Comparison of ENCODE assay signal across 2 cellular contexts in the genomic region with DNA sequence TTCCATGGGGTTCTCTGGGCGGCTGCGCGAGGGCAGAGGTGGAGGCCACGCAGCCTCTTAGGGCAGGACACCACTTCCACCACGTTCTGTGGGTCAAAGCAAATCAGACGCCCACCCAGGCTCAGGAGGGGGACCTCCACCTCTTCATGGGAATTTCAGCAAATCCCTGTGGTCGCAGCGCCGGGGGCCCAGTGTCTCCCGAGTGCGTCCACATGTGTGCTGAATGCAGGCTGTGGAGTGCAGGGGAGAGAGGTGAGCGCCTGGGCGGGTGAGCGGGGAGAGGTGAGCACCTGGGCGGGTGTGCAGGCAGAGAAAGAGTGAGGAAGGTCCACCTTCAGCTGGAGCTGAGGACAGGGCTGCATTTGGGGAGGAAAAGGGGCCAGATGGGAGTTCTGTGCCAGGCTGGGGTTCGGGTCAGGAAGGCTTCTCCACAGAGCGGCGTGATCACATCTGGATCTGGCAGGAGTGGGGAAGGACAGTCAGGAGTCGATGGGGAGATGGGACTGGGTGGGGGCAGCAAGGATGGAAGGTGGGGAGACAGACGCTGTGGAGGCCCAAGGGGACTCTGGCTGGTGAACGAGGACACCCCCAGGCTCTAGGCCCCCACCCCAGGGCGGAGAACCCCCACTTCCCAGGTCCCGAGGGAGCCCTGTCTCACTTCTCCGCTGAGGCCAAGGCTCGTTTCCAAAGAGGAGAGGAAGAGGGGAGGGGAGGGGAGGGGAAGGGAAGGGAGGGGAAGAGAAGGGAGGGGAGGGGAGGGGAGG.
TF ChIP-seq lines count a peak whose summit lies in the region.

No MANE protein-coding gene starts in this region.

TF ChIP-seq in HepG2, 621 proteins besides CTCF, POLR2A, EP300 and RAD21:
- no peak for TF ChIP-seq ZNF891 (CRISPR knock-in tag; IDR thresholded peaks at IDR 0.05)
- TF ChIP-seq ZNF644 (CRISPR knock-in tag; IDR thresholded peaks at IDR 0.05; ENCODE audit: low read depth): no peak
- TF ChIP-seq RFXAP (CRISPR knock-in tag; IDR thresholded peaks at IDR 0.05; ENCODE audit: borderline replicate concordance): no peak
- TF ChIP-seq, protein P1, sequence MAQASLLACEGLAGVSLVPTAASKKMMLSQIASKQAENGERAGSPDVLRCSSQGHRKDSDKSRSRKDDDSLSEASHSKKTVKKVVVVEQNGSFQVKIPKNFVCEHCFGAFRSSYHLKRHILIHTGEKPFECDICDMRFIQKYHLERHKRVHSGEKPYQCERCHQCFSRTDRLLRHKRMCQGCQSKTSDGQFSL (CRISPR knock-in tag; IDR thresholded peaks at IDR 0.05): no peak
- no peak for TF ChIP-seq ZNF558 (CRISPR knock-in tag; IDR thresholded peaks at IDR 0.05; ENCODE audit: borderline replicate concordance)
- TF ChIP-seq RFX5 (IDR thresholded peaks at IDR 0.05; ENCODE audit: low read depth, low read length): no peak
- TF ChIP-seq RNF2 (conservative IDR thresholded peaks at IDR 0.05; ENCODE audit: low read depth): no peak
- TF ChIP-seq KAT8 (CRISPR knock-in tag; IDR thresholded peaks at IDR 0.05): no peak
- no peak for TF ChIP-seq KLF9 (CRISPR knock-in tag; IDR thresholded peaks at IDR 0.05; ENCODE audit: low read depth)
- TF ChIP-seq SMC3 (IDR thresholded peaks at IDR 0.05; ENCODE audit: low read length): no peak

TF ChIP-seq in H1, 55 proteins besides CTCF, POLR2A, EP300 and RAD21:
- TF ChIP-seq CBX5 (IDR thresholded peaks at IDR 0.05; ENCODE audit: low read depth, low read length) (no peak), GTF2F1 (IDR thresholded peaks at IDR 0.05; ENCODE audit: borderline replicate concordance, low read depth, low read length) (no peak), BACH1 (IDR thresholded peaks at IDR 0.05; ENCODE audit: low read length) (no peak), JUN (IDR thresholded peaks at IDR 0.05; ENCODE audit: low read depth, low read length) (no peak), TAF7 (optimal IDR thresholded peaks at IDR 0.05; ENCODE audit: borderline replicate concordance, low read depth, low read length) (no peak), YY1 (IDR thresholded peaks at IDR 0.05; ENCODE audit: low read depth, low read length) (no peak), TCF12 (IDR thresholded peaks at IDR 0.05; ENCODE audit: low read depth, low read length) (no peak)
